ENCODE assay signal across 1 cellular context in the genomic region with DNA sequence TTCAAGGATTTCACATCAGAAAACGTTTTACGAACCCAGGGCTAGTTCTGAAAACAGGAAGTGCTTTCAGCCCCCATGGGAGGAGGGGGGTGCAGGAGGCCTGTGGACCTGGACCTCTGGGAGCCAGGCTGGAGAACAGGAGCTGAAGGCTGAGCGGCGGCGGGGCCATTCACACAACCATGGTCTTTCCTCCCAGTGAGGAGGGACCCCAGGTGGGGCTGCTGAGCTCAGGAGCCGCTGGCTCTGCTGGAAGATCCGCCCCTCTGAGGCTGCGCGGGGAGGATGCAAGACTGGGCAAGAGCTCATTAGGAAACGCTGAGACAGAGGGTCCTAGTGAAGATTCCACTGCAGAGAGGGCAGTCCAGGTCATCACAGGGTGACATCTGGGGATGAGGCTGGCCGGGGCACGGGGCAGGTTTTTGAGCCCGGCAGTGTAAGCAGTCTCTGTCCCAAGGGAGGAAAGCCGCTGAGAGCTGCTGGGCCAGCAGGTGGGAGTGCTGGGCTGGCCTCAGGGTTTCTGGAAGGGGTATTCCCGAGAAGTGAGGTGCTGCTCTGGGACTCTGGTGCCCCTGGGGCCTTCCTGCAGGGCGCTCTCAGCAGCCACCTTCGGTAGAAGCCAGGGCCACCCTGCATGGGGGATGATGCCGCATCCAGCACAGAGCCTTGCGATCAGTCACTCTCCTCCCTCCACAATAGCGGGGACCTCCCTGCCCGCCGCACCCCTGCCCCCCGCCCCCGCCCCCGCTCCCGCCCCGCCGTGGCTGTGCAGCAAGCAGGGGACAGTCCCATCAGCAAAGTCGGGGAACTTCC.
TF ChIP-seq lines count a peak whose summit lies in the region.

No MANE protein-coding gene starts in this region.

TF ChIP-seq in HepG2, 621 proteins besides CTCF, POLR2A, EP300 and RAD21 (continued from another document and continues in another):
- TF ChIP-seq, protein P1, sequence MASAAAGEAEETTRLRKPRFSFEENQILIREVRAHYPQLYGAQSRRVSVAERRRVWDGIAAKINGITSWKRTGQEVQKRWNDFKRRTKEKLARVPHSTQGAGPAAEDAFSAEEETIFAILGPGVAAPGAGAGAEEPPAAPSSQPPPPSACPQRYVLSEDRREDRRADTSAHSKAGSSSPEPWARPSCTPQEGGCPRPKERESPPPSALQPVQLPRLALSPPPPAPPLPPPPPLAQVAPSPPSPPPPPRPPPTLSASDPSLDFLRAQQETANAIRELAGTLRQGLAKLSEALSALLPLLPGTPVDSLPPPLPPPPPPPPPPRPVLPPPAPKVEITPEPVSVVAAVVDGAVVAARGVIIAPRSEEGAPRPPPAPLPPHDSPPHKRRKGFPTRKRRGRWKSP (CRISPR knock-in tag; IDR thresholded peaks at IDR 0.05): no peak
- TF ChIP-seq RFXAP (CRISPR knock-in tag; IDR thresholded peaks at IDR 0.05; ENCODE audit: borderline replicate concordance): no peak
- TF ChIP-seq, protein P2, sequence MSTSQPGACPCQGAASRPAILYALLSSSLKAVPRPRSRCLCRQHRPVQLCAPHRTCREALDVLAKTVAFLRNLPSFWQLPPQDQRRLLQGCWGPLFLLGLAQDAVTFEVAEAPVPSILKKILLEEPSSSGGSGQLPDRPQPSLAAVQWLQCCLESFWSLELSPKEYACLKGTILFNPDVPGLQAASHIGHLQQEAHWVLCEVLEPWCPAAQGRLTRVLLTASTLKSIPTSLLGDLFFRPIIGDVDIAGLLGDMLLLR (CRISPR knock-in tag; IDR thresholded peaks at IDR 0.05): no peak
- 0 out of 2 replicates have a peak, but pooled peaks have one; percentile 39 for TF ChIP-seq SPEN (CRISPR knock-in tag; IDR thresholded peaks at IDR 0.05; ENCODE audit: low read depth)
- TF ChIP-seq, protein P3, sequence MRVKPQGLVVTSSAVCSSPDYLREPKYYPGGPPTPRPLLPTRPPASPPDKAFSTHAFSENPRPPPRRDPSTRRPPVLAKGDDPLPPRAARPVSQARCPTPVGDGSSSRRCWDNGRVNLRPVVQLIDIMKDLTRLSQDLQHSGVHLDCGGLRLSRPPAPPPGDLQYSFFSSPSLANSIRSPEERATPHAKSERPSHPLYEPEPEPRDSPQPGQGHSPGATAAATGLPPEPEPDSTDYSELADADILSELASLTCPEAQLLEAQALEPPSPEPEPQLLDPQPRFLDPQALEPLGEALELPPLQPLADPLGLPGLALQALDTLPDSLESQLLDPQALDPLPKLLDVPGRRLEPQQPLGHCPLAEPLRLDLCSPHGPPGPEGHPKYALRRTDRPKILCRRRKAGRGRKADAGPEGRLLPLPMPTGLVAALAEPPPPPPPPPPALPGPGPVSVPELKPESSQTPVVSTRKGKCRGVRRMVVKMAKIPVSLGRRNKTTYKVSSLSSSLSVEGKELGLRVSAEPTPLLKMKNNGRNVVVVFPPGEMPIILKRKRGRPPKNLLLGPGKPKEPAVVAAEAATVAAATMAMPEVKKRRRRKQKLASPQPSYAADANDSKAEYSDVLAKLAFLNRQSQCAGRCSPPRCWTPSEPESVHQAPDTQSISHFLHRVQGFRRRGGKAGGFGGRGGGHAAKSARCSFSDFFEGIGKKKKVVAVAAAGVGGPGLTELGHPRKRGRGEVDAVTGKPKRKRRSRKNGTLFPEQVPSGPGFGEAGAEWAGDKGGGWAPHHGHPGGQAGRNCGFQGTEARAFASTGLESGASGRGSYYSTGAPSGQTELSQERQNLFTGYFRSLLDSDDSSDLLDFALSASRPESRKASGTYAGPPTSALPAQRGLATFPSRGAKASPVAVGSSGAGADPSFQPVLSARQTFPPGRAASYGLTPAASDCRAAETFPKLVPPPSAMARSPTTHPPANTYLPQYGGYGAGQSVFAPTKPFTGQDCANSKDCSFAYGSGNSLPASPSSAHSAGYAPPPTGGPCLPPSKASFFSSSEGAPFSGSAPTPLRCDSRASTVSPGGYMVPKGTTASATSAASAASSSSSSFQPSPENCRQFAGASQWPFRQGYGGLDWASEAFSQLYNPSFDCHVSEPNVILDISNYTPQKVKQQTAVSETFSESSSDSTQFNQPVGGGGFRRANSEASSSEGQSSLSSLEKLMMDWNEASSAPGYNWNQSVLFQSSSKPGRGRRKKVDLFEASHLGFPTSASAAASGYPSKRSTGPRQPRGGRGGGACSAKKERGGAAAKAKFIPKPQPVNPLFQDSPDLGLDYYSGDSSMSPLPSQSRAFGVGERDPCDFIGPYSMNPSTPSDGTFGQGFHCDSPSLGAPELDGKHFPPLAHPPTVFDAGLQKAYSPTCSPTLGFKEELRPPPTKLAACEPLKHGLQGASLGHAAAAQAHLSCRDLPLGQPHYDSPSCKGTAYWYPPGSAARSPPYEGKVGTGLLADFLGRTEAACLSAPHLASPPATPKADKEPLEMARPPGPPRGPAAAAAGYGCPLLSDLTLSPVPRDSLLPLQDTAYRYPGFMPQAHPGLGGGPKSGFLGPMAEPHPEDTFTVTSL (CRISPR knock-in tag; IDR thresholded peaks at IDR 0.05; ENCODE audit: borderline replicate concordance): no peak
- TF ChIP-seq FIP1L1 (IDR thresholded peaks at IDR 0.05; ENCODE audit: borderline replicate concordance, insufficient read depth, low read depth, low read length): no peak
- no peak for TF ChIP-seq FOXK2 (IDR thresholded peaks at IDR 0.05)
- no peak for TF ChIP-seq ZNF326 (CRISPR knock-in tag; IDR thresholded peaks at IDR 0.05; ENCODE audit: borderline replicate concordance)
- no peak for TF ChIP-seq ZFYVE20 (CRISPR knock-in tag; IDR thresholded peaks at IDR 0.05; ENCODE audit: borderline replicate concordance, low read depth)
- no peak for TF ChIP-seq GATAD1 (CRISPR knock-in tag; IDR thresholded peaks at IDR 0.05)
- no peak for TF ChIP-seq RARA (CRISPR knock-in tag; IDR thresholded peaks at IDR 0.05)
- no peak for TF ChIP-seq ZC3H4 (CRISPR knock-in tag; IDR thresholded peaks at IDR 0.05; ENCODE audit: borderline replicate concordance)
- TF ChIP-seq ZNF878 (CRISPR knock-in tag; IDR thresholded peaks at IDR 0.05): no peak
- TF ChIP-seq, protein P4, sequence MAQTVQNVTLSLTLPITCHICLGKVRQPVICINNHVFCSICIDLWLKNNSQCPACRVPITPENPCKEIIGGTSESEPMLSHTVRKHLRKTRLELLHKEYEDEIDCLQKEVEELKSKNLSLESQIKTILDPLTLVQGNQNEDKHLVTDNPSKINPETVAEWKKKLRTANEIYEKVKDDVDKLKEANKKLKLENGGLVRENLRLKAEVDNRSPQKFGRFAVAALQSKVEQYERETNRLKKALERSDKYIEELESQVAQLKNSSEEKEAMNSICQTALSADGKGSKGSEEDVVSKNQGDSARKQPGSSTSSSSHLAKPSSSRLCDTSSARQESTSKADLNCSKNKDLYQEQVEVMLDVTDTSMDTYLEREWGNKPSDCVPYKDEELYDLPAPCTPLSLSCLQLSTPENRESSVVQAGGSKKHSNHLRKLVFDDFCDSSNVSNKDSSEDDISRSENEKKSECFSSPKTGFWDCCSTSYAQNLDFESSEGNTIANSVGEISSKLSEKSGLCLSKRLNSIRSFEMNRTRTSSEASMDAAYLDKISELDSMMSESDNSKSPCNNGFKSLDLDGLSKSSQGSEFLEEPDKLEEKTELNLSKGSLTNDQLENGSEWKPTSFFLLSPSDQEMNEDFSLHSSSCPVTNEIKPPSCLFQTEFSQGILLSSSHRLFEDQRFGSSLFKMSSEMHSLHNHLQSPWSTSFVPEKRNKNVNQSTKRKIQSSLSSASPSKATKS (CRISPR knock-in tag; IDR thresholded peaks at IDR 0.05): no peak
- no peak for TF ChIP-seq REXO4 (CRISPR knock-in tag; IDR thresholded peaks at IDR 0.05; ENCODE audit: borderline replicate concordance)
- 0 out of 2 replicates have a peak, but pooled peaks have one; percentile 45 for TF ChIP-seq PCBP1 (IDR thresholded peaks at IDR 0.05; ENCODE audit: borderline replicate concordance, low read depth, low read length)
- peak; percentile 67 for TF ChIP-seq GABPB1 (CRISPR knock-in tag; IDR thresholded peaks at IDR 0.05)
- TF ChIP-seq, protein P5, sequence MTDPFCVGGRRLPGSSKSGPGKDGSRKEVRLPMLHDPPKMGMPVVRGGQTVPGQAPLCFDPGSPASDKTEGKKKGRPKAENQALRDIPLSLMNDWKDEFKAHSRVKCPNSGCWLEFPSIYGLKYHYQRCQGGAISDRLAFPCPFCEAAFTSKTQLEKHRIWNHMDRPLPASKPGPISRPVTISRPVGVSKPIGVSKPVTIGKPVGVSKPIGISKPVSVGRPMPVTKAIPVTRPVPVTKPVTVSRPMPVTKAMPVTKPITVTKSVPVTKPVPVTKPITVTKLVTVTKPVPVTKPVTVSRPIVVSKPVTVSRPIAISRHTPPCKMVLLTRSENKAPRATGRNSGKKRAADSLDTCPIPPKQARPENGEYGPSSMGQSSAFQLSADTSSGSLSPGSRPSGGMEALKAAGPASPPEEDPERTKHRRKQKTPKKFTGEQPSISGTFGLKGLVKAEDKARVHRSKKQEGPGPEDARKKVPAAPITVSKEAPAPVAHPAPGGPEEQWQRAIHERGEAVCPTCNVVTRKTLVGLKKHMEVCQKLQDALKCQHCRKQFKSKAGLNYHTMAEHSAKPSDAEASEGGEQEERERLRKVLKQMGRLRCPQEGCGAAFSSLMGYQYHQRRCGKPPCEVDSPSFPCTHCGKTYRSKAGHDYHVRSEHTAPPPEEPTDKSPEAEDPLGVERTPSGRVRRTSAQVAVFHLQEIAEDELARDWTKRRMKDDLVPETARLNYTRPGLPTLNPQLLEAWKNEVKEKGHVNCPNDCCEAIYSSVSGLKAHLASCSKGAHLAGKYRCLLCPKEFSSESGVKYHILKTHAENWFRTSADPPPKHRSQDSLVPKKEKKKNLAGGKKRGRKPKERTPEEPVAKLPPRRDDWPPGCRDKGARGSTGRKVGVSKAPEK (CRISPR knock-in tag; IDR thresholded peaks at IDR 0.05; ENCODE audit: borderline replicate concordance): no peak
- TF ChIP-seq POGZ (CRISPR knock-in tag; IDR thresholded peaks at IDR 0.05): no peak
- no peak for TF ChIP-seq FLYWCH1 (CRISPR knock-in tag; IDR thresholded peaks at IDR 0.05)
- no peak for TF ChIP-seq FOXA3 (CRISPR knock-in tag; IDR thresholded peaks at IDR 0.05)
- no peak for TF ChIP-seq ZNF577 (CRISPR knock-in tag; IDR thresholded peaks at IDR 0.05; ENCODE audit: borderline replicate concordance, low read depth)
- TF ChIP-seq, protein P6, sequence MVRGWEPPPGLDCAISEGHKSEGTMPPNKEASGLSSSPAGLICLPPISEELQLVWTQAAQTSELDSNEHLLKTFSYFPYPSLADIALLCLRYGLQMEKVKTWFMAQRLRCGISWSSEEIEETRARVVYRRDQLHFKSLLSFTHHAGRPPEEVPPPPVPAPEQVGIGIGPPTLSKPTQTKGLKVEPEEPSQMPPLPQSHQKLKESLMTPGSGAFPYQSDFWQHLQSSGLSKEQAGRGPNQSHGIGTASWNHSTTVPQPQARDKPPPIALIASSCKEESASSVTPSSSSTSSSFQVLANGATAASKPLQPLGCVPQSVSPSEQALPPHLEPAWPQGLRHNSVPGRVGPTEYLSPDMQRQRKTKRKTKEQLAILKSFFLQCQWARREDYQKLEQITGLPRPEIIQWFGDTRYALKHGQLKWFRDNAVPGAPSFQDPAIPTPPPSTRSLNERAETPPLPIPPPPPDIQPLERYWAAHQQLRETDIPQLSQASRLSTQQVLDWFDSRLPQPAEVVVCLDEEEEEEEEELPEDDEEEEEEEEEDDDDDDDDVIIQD (CRISPR knock-in tag; IDR thresholded peaks at IDR 0.05; ENCODE audit: low read depth): no peak
- TF ChIP-seq ZNF207 (IDR thresholded peaks at IDR 0.05; ENCODE audit: borderline replicate concordance): no peak
- no peak for TF ChIP-seq RFX1 (IDR thresholded peaks at IDR 0.05)
- no peak for TF ChIP-seq ZNF136 (CRISPR knock-in tag; IDR thresholded peaks at IDR 0.05; ENCODE audit: low read depth)
- no peak for TF ChIP-seq MEIS1 (CRISPR knock-in tag; IDR thresholded peaks at IDR 0.05; ENCODE audit: borderline replicate concordance)
- TF ChIP-seq, protein P7, sequence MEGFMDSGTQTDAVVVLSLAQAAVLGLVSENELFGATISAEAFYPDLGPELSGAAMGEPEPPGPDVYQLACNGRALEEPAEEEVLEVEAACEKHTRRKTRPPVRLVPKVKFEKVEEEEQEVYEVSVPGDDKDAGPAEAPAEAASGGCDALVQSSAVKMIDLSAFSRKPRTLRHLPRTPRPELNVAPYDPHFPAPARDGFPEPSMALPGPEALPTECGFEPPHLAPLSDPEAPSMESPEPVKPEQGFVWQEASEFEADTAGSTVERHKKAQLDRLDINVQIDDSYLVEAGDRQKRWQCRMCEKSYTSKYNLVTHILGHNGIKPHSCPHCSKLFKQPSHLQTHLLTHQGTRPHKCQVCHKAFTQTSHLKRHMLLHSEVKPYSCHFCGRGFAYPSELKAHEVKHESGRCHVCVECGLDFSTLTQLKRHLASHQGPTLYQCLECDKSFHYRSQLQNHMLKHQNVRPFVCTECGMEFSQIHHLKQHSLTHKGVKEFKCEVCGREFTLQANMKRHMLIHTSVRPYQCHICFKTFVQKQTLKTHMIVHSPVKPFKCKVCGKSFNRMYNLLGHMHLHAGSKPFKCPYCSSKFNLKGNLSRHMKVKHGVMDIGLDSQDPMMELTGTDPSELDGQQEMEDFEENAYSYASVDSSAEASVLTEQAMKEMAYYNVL (CRISPR knock-in tag; IDR thresholded peaks at IDR 0.05; ENCODE audit: borderline replicate concordance): no peak
- TF ChIP-seq ELF4 (CRISPR knock-in tag; IDR thresholded peaks at IDR 0.05; ENCODE audit: borderline replicate concordance): no peak
- TF ChIP-seq ZNF724P (CRISPR knock-in tag; IDR thresholded peaks at IDR 0.05; ENCODE audit: borderline replicate concordance): no peak
- no peak for TF ChIP-seq ATM (IDR thresholded peaks at IDR 0.05; ENCODE audit: borderline replicate concordance)
- no peak for TF ChIP-seq RAD51 (IDR thresholded peaks at IDR 0.05; ENCODE audit: borderline replicate concordance)
- TF ChIP-seq, protein P8, sequence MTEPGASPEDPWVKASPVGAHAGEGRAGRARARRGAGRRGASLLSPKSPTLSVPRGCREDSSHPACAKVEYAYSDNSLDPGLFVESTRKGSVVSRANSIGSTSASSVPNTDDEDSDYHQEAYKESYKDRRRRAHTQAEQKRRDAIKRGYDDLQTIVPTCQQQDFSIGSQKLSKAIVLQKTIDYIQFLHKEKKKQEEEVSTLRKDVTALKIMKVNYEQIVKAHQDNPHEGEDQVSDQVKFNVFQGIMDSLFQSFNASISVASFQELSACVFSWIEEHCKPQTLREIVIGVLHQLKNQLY (CRISPR knock-in tag; IDR thresholded peaks at IDR 0.05): no peak
- TF ChIP-seq KAT7 (CRISPR knock-in tag; IDR thresholded peaks at IDR 0.05; ENCODE audit: borderline replicate concordance): no peak
- TF ChIP-seq SRSF1 (optimal IDR thresholded peaks at IDR 0.05; ENCODE audit: low read depth, low read length): no peak
- TF ChIP-seq POLR2G (IDR thresholded peaks at IDR 0.05; ENCODE audit: low read depth, low read length): peak; percentile 40; the same call in 1 of the 2 replicates
- TF ChIP-seq SRF (IDR thresholded peaks at IDR 0.05; ENCODE audit: low read depth, low read length): no peak
- TF ChIP-seq ARNT (IDR thresholded peaks at IDR 0.05): no peak
- TF ChIP-seq FOXJ3 (CRISPR knock-in tag; IDR thresholded peaks at IDR 0.05; ENCODE audit: borderline replicate concordance): no peak
